Comparison of ENCODE assay signal across 8 cellular contexts in the genomic region with DNA sequence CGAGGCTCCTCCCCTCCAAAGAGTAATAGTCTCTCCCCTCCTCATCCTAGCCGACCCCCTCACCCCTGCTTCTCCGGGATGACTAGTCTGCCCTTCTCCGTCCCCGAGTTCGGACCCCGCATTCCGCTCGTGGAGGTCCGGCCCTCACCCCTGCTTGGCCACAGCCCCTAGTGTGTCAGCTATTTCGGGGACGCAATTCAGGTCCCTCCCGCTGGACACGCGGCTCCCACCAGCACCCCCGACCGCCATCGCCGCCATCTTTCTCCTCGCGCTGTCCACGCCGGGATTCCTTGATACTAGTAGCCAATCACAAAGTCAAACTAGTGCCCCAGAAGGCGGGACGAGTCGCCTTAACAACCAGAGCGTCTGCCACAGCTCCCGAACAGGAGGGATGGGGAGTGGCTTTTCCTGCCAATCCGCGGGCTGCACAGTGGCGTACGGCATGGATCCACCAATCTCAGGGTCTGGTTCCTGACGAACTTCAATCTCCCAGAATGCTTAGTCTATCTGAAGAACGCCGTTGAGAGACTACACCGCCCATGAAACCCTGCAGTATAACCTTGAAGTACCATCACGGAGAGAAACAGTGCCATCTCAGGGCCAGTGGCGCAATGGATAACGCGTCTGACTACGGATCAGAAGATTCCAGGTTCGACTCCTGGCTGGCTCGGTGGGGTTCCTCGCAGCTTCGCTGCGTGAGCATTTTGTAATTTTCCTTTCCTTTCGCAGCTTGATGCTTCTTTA. TPM values are rescaled to one million over a fixed set of nuclear protein-coding genes. Genes with fewer than 3 reads are reported as not detected.
DNase-seq lines count a peak whose midpoint lies in the region; ATAC-seq and TF ChIP-seq lines count a peak whose summit lies in the region.

A gene (minus strand): TSS at position 273 of the 744 bp plus-strand sequence. CDS start 15 bp downstream, at position 258.

- no peaks in the 10 kb centered on the region for H3K36me3 Mint-ChIP-seq in IgD-negative memory B cell

- H3K4me3 ChIP-seq in epithelial cell of esophagus (ENCODE audit: low read length): peak within 1 kb of the TSS; percentile 100

- no peaks in the 10 kb centered on the region for H3K9me3 Mint-ChIP-seq in IgD-negative memory B cell

- no peak within 1 kb of the TSS for H3K27ac Mint-ChIP-seq in IgD-negative memory B cell

- no peak for TF ChIP-seq CTCF in epithelial cell of esophagus (IDR thresholded peaks at IDR 0.05; ENCODE audit: insufficient read depth, low read depth, low read length, missing control alignments)

- peak; percentile 95 for ATAC-seq in GM21576 (IDR thresholded peaks at IDR 0.05; ENCODE audit: unreplicated experiment)

- H3K4me1 Mint-ChIP-seq in IgD-negative memory B cell: peaks cover 7 to 24% (median 19%) of the 10 kb centered on the region in 3 donors

- H3K4me3 Mint-ChIP-seq in IgD-negative memory B cell: no peak within 1 kb of the TSS

- DNase-seq in DMS153 (lab: John Stamatoyannopoulos, UW): peak; percentile 99
- DNase-seq in OCI-M1 (lab: John Stamatoyannopoulos, UW): peak; percentile 99
- peak; percentile 98 for DNase-seq in activated T-cell treated with anti-CD3 and anti-CD28 coated beads for 24 hours (ENCODE audit: low read depth)
- peak; percentile 100 for DNase-seq in epithelial cell of esophagus (ENCODE audit: low read depth)
- peak; percentile 100 for DNase-seq in middle frontal gyrus (ENCODE audit: extremely low spot score, low spot score)
- DNase-seq in stimulated activated CD8-positive, alpha-beta memory T cell treated with anti-CD3 and anti-CD28 coated beads, Interleukin-2, amount 100 ng/mL, for 48 hours (ENCODE audit: low read depth in 2 of 2): peak; percentile 88 to 94

- H3K27me3 Mint-ChIP-seq in IgD-negative memory B cell: no peaks in the 10 kb centered on the region

RNA-seq across cellular contexts. Expression of the gene that starts here (rescaled TPM):
- 45.0 TPM for polyA plus RNA-seq in IgD-negative memory B cell

Comparison
In these comparisons a context has a peak if more than half of its experiments do, and no peak if none do; other contexts are left out.
1. Peak in every context shown above with its lines: DNase-seq, ATAC-seq and H3K4me3 ChIP-seq.